8 cellular contexts compared by ENCODE assay signal in genomic region chr9:126773004-126773607, GRCh38. TPM values are rescaled to one million over a fixed set of nuclear protein-coding genes. Genes with fewer than 3 reads are reported as not detected.
DNase-seq lines count a peak whose midpoint lies in the region; TF ChIP-seq lines count a peak whose summit lies in the region.

No MANE protein-coding gene starts in this region.

- peak; percentile 61 for DNase-seq in NCI-H82 (lab: John Stamatoyannopoulos, UW)
- DNase-seq in NCI-H82 treated with DMSO at 0.1 percent for 48 hours (lab: John Stamatoyannopoulos, UW; ENCODE audit: unreplicated experiment): no peak
- peak; percentile 42 for DNase-seq in NB4 (ENCODE audit: low read depth)
- peak; percentile 59 for DNase-seq in choroid plexus epithelial cell (ENCODE audit: low read depth)
- peak; percentile 86 for DNase-seq in osteoblast (ENCODE audit: insufficient read length, low spot score, missing footprints)
- no peak for DNase-seq in activated effector memory CD4-positive, alpha-beta T cell treated with Interleukin-2 at 50 U/mL for 16 hours
- DNase-seq in hypothalamus (lab: John Stamatoyannopoulos, UW): no peak
- no peak for DNase-seq in NCI-H1092 treated with DMSO at 0.1 percent for 48 hours (lab: John Stamatoyannopoulos, UW)

- H3K27ac ChIP-seq in osteoblast (ENCODE audit: low read depth, low read length): no peak overlapping the region

- no peak for TF ChIP-seq POLR2A in NB4 (IDR thresholded peaks at IDR 0.05; ENCODE audit: extremely low read depth, insufficient read length)

- H3K79me2 ChIP-seq in osteoblast (ENCODE audit: insufficient read depth, low read length): no peaks in the 10 kb centered on the region

- H2AFZ ChIP-seq in osteoblast (ENCODE audit: low read length): peak overlapping the region; percentile 25

- H3K4me3 ChIP-seq in NB4 (ENCODE audit: low read depth, low read length): no peak overlapping the region
- H3K4me3 ChIP-seq in choroid plexus epithelial cell (ENCODE audit: low read depth, low read length): no peak overlapping the region
- H3K4me3 ChIP-seq in osteoblast (ENCODE audit: insufficient read depth, low read length): no peak overlapping the region

- no peaks in the 10 kb centered on the region for H3K36me3 ChIP-seq in osteoblast (ENCODE audit: insufficient read depth, low read length)

- no peaks in the 10 kb centered on the region for H3K9me3 ChIP-seq in osteoblast (ENCODE audit: low read depth, low read length)

- H3K27me3 ChIP-seq in osteoblast (ENCODE audit: insufficient read depth, low read length): peaks cover 14% of the 10 kb centered on the region

- TF ChIP-seq CTCF in NB4 (IDR thresholded peaks at IDR 0.05; ENCODE audit: low read depth, low read length) (peak; percentile 37), choroid plexus epithelial cell (conservative IDR thresholded peaks at IDR 0.05; ENCODE audit: low read depth, low read length) (peak; percentile 79), osteoblast (IDR thresholded peaks at IDR 0.05; ENCODE audit: extremely low read depth, low read depth, low read length) (peak; percentile 59)

- H4K20me1 ChIP-seq in osteoblast (ENCODE audit: insufficient read depth, low read length): no peaks in the 10 kb centered on the region

- no peak overlapping the region for H3K4me2 ChIP-seq in osteoblast (ENCODE audit: insufficient read depth, low read length)

- no peaks in the 10 kb centered on the region for H3K4me1 ChIP-seq in osteoblast (ENCODE audit: insufficient read depth, low read length)

RNA-seq across cellular contexts. Expression of gene ZBTB43, which starts 31.7 kb away (rescaled TPM):
- total RNA-seq in osteoblast: 17.7 and 18.1 TPM in 2 replicates

Comparison
In these comparisons a context has a peak if more than half of its experiments do, and no peak if none do; other contexts are left out.
1. DNase-seq: peak in NCI-H82 (single experiment), NB4 (single experiment), choroid plexus epithelial cell (single experiment) and osteoblast (single experiment); none in NCI-H82 treated with DMSO at 0.1 percent for 48 hours (single experiment), activated effector memory CD4-positive, alpha-beta T cell treated with Interleukin-2 at 50 U/mL for 16 hours (single experiment), hypothalamus (0 of 51) and NCI-H1092 treated with DMSO at 0.1 percent for 48 hours (single experiment).
2. Peak in every context shown above with its lines, with median percentiles within 50 percentile points of each other: CTCF ChIP-seq.